Comparison of ENCODE assay signal across 8 cellular contexts in genomic region chr7:91784469-91784868, GRCh38.
DNase-seq lines count a peak whose midpoint lies in the region; ATAC-seq, FAIRE-seq and TF ChIP-seq lines count a peak whose summit lies in the region.

No MANE protein-coding gene starts in this region.

- no peak overlapping the region for H2AK5ac ChIP-seq in H9 (ENCODE audit: insufficient read length, low read length)

- no peak overlapping the region for H3K27ac ChIP-seq in H9 (ENCODE audit: insufficient read length, low read depth, low read length)

- H4K91ac ChIP-seq in H9 (ENCODE audit: insufficient read length, low read depth, low read length), result no peak overlapping the region

- peak; percentile 56 for FAIRE-seq in urothelium cell line (lab: Jason Lieb, UNC)

- no peaks in the 10 kb centered on the region for H3K9me3 Mint-ChIP-seq in H9

- H2BK12ac ChIP-seq in H9 (ENCODE audit: insufficient read length, low read depth, low read length), result no peak overlapping the region

- H3K14ac ChIP-seq in H9 (ENCODE audit: insufficient read depth, low read length), result no peak overlapping the region

- H3K9ac ChIP-seq in H9 (ENCODE audit: extremely low read depth, insufficient read length, low read length), result no peak overlapping the region

- H3K4me2 ChIP-seq in H9 (ENCODE audit: insufficient read depth, insufficient read length, low read length), result no peak overlapping the region

- no peaks in the 10 kb centered on the region for H3K36me3 Mint-ChIP-seq in H9 (ENCODE audit: insufficient read depth in 1 of 3, low read depth in 3 of 3)

- no peak overlapping the region for H3K4ac ChIP-seq in H9 (ENCODE audit: low read depth, low read length)

- no peaks in the 10 kb centered on the region for H4K20me1 ChIP-seq in H9 (ENCODE audit: control insufficient read depth, insufficient read depth, insufficient read length)

- no peak overlapping the region for H3K56ac ChIP-seq in H9 (ENCODE audit: insufficient read length, low read depth, low read length)

- no peak overlapping the region for H2BK15ac ChIP-seq in H9 (ENCODE audit: low read depth, low read length)

- H3K4me1 ChIP-seq in H9 (ENCODE audit: insufficient read depth, low read length), result no peaks in the 10 kb centered on the region

- TF ChIP-seq CTCF in fibroblast of the aortic adventitia (IDR thresholded peaks at IDR 0.05; ENCODE audit: insufficient read depth, low read length) (peak; percentile 26), H9 (conservative IDR thresholded peaks at IDR 0.05) (no peak)

- no peak overlapping the region for H3K27ac Mint-ChIP-seq in H9

- no peaks in the 10 kb centered on the region for H3K27me3 ChIP-seq in H9 (ENCODE audit: insufficient read depth, low read length)

- H3K4me3 ChIP-seq in Jurkat, Clone E6-1 (ENCODE audit: low read length), result no peak overlapping the region
- no peak overlapping the region for H3K4me3 ChIP-seq in fibroblast of the aortic adventitia (ENCODE audit: low read depth, low read length)

- ATAC-seq in GM21576 (IDR thresholded peaks at IDR 0.05; ENCODE audit: unreplicated experiment), result no peak

- no peaks in the 10 kb centered on the region for H3K79me1 ChIP-seq in H9 (ENCODE audit: insufficient read depth, low read depth, low read length, poor library complexity, severe bottlenecking)

- no peak overlapping the region for H2AFZ ChIP-seq in H9 (ENCODE audit: low read length)

- peaks cover 1% of the 10 kb centered on the region; the same call in 1 of the 2 replicates for H3K27me3 Mint-ChIP-seq in H9 (ENCODE audit: low read depth)

- H4K8ac ChIP-seq in H9 (replicated peaks; ENCODE audit: insufficient read length, low read depth, low read length), result no peak overlapping the region

- no peak overlapping the region for H2BK120ac ChIP-seq in H9 (ENCODE audit: low read depth, low read length, poor library complexity, severe bottlenecking)

- no peaks in the 10 kb centered on the region for H3K79me2 ChIP-seq in H9 (ENCODE audit: insufficient read depth, low read length)

- WGBS in H9 (ENCODE audit: extremely low coverage, insufficient read length, low lambda C conversion rate), result no CpG with 5 or more reads among the region's 3 CpGs

- DNase-seq in AG20443 (ENCODE audit: low spot score) (peak; percentile 58), RPMI7951 (ENCODE audit: low read depth) (peak; percentile 47), fibroblast of the aortic adventitia (ENCODE audit: low read depth) (peak; percentile 86), urothelium cell line (ENCODE audit: low spot score) (peak; percentile 67), H9 (no peak)
- peak; percentile 22 for DNase-seq in Jurkat, Clone E6-1 (ENCODE audit: low read depth, low spot score)
- no peak for DNase-seq in activated naive CD4-positive, alpha-beta T cell (lab: John Stamatoyannopoulos, UW)

- no peak overlapping the region for H2BK5ac ChIP-seq in H9 (ENCODE audit: insufficient read length, low read length)

- H4K5ac ChIP-seq in H9 (ENCODE audit: insufficient read length, low read depth, low read length), result no peak overlapping the region

- H3K9me3 ChIP-seq in H9 (ENCODE audit: control insufficient read depth, low read depth, low read length), result no peaks in the 10 kb centered on the region

- no peaks in the 10 kb centered on the region for H3K4me1 Mint-ChIP-seq in H9

- H3T11ph ChIP-seq in H9 (ENCODE audit: low read length), result no peak overlapping the region

- no peak overlapping the region for H2BK20ac ChIP-seq in H9 (ENCODE audit: low read depth, low read length, poor library complexity, severe bottlenecking)

- H3K18ac ChIP-seq in H9 (ENCODE audit: insufficient read length, low read depth, low read length), result no peak overlapping the region

- H3K23me2 ChIP-seq in H9 (ENCODE audit: insufficient read length, low read depth, low read length, poor library complexity, severe bottlenecking), result no peaks in the 10 kb centered on the region

- no peak overlapping the region for H3K23ac ChIP-seq in H9 (ENCODE audit: insufficient read length, low read depth, low read length)

- H3K4me3 Mint-ChIP-seq in H9, result no peak overlapping the region

Comparison
In these comparisons a context has a peak if more than half of its experiments do, and no peak if none do; other contexts are left out.
1. DNase-seq: peak in AG20443 (single experiment), Jurkat, Clone E6-1 (single experiment), RPMI7951 (single experiment), fibroblast of the aortic adventitia (single experiment) and urothelium cell line (single experiment); none in H9 (single experiment) and activated naive CD4-positive, alpha-beta T cell (0 of 4).